9 cellular contexts compared by ENCODE assay signal in genomic region chr11:129896062-129896461, GRCh38. TPM values are rescaled to one million over a fixed set of nuclear protein-coding genes. Genes with fewer than 3 reads are reported as not detected.
DNase-seq lines count a peak whose midpoint lies in the region; ATAC-seq, FAIRE-seq and TF ChIP-seq lines count a peak whose summit lies in the region.
"Had no signal": no experiment of that assay in that cellular context is flagged by ENCODE, and none has a peak within 500 bp of the region (broad histone marks: within the 10 kb centered on the region; RNA-seq: fewer than 3 reads in every experiment).

No MANE protein-coding gene starts in this region.

- 70% methylated on average over 9 of the region's 9 CpGs for WGBS in GM12878 (ENCODE audit: insufficient coverage, insufficient replicate concordance, low lambda C conversion rate, missing lambda C conversion rate)
- 55% methylated on average over 9 of the region's 9 CpGs for WGBS in right lobe of liver (ENCODE audit: insufficient coverage, low coverage, low lambda C conversion rate, missing lambda C conversion rate)
- WGBS in transverse colon (ENCODE audit: low coverage in 1 of 2), 2 donors: 59 to 71% methylated on average over 4 to 9 of the region's 9 CpGs

- H3K9me3 ChIP-seq in MG63 (no peaks in the 10 kb centered on the region), GM12878 (replicated peaks; ENCODE audit: control insufficient read depth, insufficient read depth, low read length) (no peaks in the 10 kb centered on the region; the same call in 2 of the 3 replicates), right lobe of liver (no peaks in the 10 kb centered on the region), transverse colon (no peaks in the 10 kb centered on the region)

- peaks cover 22% of the 10 kb centered on the region for H3K4me1 Mint-ChIP-seq in CD14-positive monocyte

- H3K36me3 Mint-ChIP-seq in CD14-positive monocyte: peaks cover 33 to 42% of the 10 kb centered on the region in 2 donors

- in situ Hi-C loops in GM12878 (cut with MboI) (no loop called here), transverse colon (cut with MboI; ENCODE audit: low pct_ligation_motif_present in 1 of 4, low pct_unique_long_range_greater_than_20kb in 1 of 4, low sequenced_read_pairs in 3 of 4) (no loop called here)

- no peak for FAIRE-seq in GM12878 (lab: Jason Lieb, UNC)
- FAIRE-seq: islet of Langerhans had no signal

- H3K4me3 Mint-ChIP-seq in CD14-positive monocyte: peak overlapping the region; percentile 94

- no peak for TF ChIP-seq RAD21 in GM12878 (IDR thresholded peaks at IDR 0.05; ENCODE audit: insufficient read depth, low read depth, low read length)

- H3K27me3 ChIP-seq in MG63 (no peaks in the 10 kb centered on the region), GM12878 (replicated peaks in 1 of 2; ENCODE audit: control insufficient read depth in 2 of 2, insufficient read depth in 2 of 2, low read length in 1 of 2) (no peaks in the 10 kb centered on the region), right lobe of liver (no peaks in the 10 kb centered on the region), transverse colon (no peaks in the 10 kb centered on the region)

- no peaks in the 10 kb centered on the region for H3K9me3 Mint-ChIP-seq in CD14-positive monocyte

- H3K27ac Mint-ChIP-seq in CD14-positive monocyte: peak overlapping the region; percentile 75 to 94 (median 86)

- peaks cover 0 to 3% (median 0%) of the 10 kb centered on the region in 3 donors for H3K27me3 Mint-ChIP-seq in CD14-positive monocyte (ENCODE audit: low read depth in 3 of 3)

- H3K4me2 ChIP-seq in GM12878 (ENCODE audit: control insufficient read depth, insufficient read depth): peak overlapping the region; percentile 100

- DNase-seq in CD14-positive monocyte (ENCODE audit: low spot score): no peak
- no peak for DNase-seq in MG63
- no peak for DNase-seq in GM12878 (ENCODE audit: low read depth, low spot score)
- no peak for DNase-seq in right lobe of liver
- no peak for DNase-seq in transverse colon
- DNase-seq in stimulated activated CD4-positive, alpha-beta T cell treated with anti-CD3 and anti-CD28 coated beads, Interleukin-12 subunit alpha, Interleukin-12 subunit beta, amount 100 ng/mL, for 4 hours: no peak
- DNase-seq in activated CD4-positive, CD25-positive, alpha-beta regulatory T cell treated with anti-CD3 and anti-CD28 coated beads, Interleukin-2, amount 50 U/mL, for 72 hours: no peak

- TF ChIP-seq POLR2A in GM12878 (IDR thresholded peaks at IDR 0.05; ENCODE audit: low read depth, low read length) (no peak), right lobe of liver (IDR thresholded peaks at IDR 0.05) (no peak), transverse colon (IDR thresholded peaks at IDR 0.05) (no peak)

- POLR2A ChIA-PET in GM12878 (lab: Charles Lee): no interaction called here

- H3K27ac ChIP-seq in GM12878 (ENCODE audit: control insufficient read depth, insufficient read depth): no peak overlapping the region
- peak overlapping the region in 2 of 3 donors; percentile 63 to 75 for H3K27ac ChIP-seq in right lobe of liver
- H3K27ac ChIP-seq in transverse colon: peak overlapping the region; percentile 84 to 92 (median 86)

- H3K9ac ChIP-seq in GM12878 (ENCODE audit: control insufficient read depth, insufficient read depth, low read length): peak overlapping the region; percentile 85

- H3K4me1 ChIP-seq in GM12878 (ENCODE audit: control insufficient read depth, insufficient read depth, low read length) (peaks cover 6% of the 10 kb centered on the region), right lobe of liver (peaks cover 0 to 7% (median 0%) of the 10 kb centered on the region in 4 donors), transverse colon (peaks cover 10 to 15% (median 13%) of the 10 kb centered on the region in 4 donors)

- no peak for ATAC-seq in GM12878
- peak in 3 of 4 donors; percentile 4 to 8 (median 6) for ATAC-seq in right lobe of liver
- ATAC-seq in GM18868 (IDR thresholded peaks at IDR 0.05; ENCODE audit: unreplicated experiment): no peak

- TF ChIP-seq EP300 in GM12878 (IDR thresholded peaks at IDR 0.05; ENCODE audit: borderline replicate concordance in 1 of 2, control insufficient read depth in 1 of 2, low read depth in 2 of 2, low read length in 2 of 2): no peak
- TF ChIP-seq EP300 in transverse colon (IDR thresholded peaks at IDR 0.05; ENCODE audit: low read depth): no peak

- BruUV-seq in GM12878 (replicated peaks; lab: Mats Ljungman, UMichigan): no TSS peak

- intact Hi-C loops in CD14-positive monocyte (cut with micrococcal nuclease): loop anchor here in 1 of 2 donors (5.0 to 10.0 kb wide), 2 partner anchors 614 to 1019 kb away; partner anchors contain the start of gene SNX19
- intact Hi-C loops in GM12878 (cut with micrococcal nuclease; ENCODE audit: unreplicated experiment): no loop called here
- intact Hi-C loops in right lobe of liver (cut with DNase I): no loop called here
- intact Hi-C loops in transverse colon (cut with DNase I; ENCODE audit: low total_unique reads): no loop called here

- H4K20me1 ChIP-seq in GM12878 (ENCODE audit: control insufficient read depth, insufficient read depth): no peaks in the 10 kb centered on the region

- RAD21 ChIA-PET in GM12878 (lab: Charles Lee; ENCODE audit: unreplicated experiment): interaction anchor here (1.2 kb wide), 1 partner anchor 236 kb away, joined by 4 read pairs; no protein-coding TSS in a partner anchor

- SMC1A ChIA-PET in GM12878 (lab: Charles Lee; ENCODE audit: uncharacterized antibody, unreplicated experiment): interaction anchor here (0.6 to 0.8 kb wide), 2 partner anchors 236 to 1576 kb away, joined by 3 read pairs; no protein-coding TSS in a partner anchor

- H3K79me2 ChIP-seq in GM12878 (ENCODE audit: control insufficient read depth, insufficient read depth, low read length): peaks cover 17% of the 10 kb centered on the region

- TF ChIP-seq CTCF in CD14-positive monocyte (IDR thresholded peaks at IDR 0.05): no peak
- no peak for TF ChIP-seq CTCF in GM12878 (IDR thresholded peaks at IDR 0.05 in 2 of 3, conservative IDR thresholded peaks at IDR 0.05 in 1 of 3; ENCODE audit: control insufficient read depth in 2 of 3, extremely low read depth in 1 of 3, insufficient read depth in 1 of 3, low read depth in 3 of 3, low read length in 3 of 3)
- TF ChIP-seq CTCF in right lobe of liver (IDR thresholded peaks at IDR 0.05): no peak
- no peak for TF ChIP-seq CTCF in transverse colon (IDR thresholded peaks at IDR 0.05)

- H3K4me3 ChIP-seq in MG63: peak overlapping the region; percentile 93
- peak overlapping the region; percentile 89 for H3K4me3 ChIP-seq in GM12878
- peak overlapping the region; percentile 78 to 90 (median 87) for H3K4me3 ChIP-seq in right lobe of liver
- H3K4me3 ChIP-seq in transverse colon: peak overlapping the region in 3 of 4 donors; percentile 66 to 97 (median 88)

- H3K36me3 ChIP-seq in MG63 (peaks cover 21% of the 10 kb centered on the region), GM12878 (ENCODE audit: control insufficient read depth in 2 of 2, insufficient read depth in 2 of 2, low read length in 1 of 2) (peaks cover 0 to 8% of the 10 kb centered on the region in 2 experiments; a peak in 2 of 4 replicates), right lobe of liver (peaks cover 0 to 15% (median 6%) of the 10 kb centered on the region in 4 donors), transverse colon (peaks cover 0 to 12% (median 6%) of the 10 kb centered on the region in 4 donors)

- peak overlapping the region; percentile 99 for H2AFZ ChIP-seq in GM12878 (ENCODE audit: control insufficient read depth, low read depth, low read length)

- CTCF ChIA-PET in GM12878 (lab: Yijun Ruan, JAX): interaction anchor here (3.0 kb wide), 1 partner anchor 236 kb away, joined by 11 read pairs; no protein-coding TSS in a partner anchor

TF ChIP-seq in GM12878, 131 proteins besides CTCF, POLR2A, EP300 and RAD21:
- TF ChIP-seq RUNX3 (IDR thresholded peaks at IDR 0.05; ENCODE audit: low read length) (no peak), LARP7 (IDR thresholded peaks at IDR 0.05) (no peak), ZNF207 (IDR thresholded peaks at IDR 0.05; ENCODE audit: borderline replicate concordance) (no peak), BMI1 (IDR thresholded peaks at IDR 0.05; ENCODE audit: borderline replicate concordance) (no peak), CBFB (IDR thresholded peaks at IDR 0.05; ENCODE audit: low read depth) (no peak), BCL11A (IDR thresholded peaks at IDR 0.05; ENCODE audit: low read depth, low read length) (no peak)

RNA-seq across cellular contexts. Expression of gene NFRKB, which starts 0.7 kb away (rescaled TPM):
- polyA plus RNA-seq in CD14-positive monocyte (1 to 10 TPM; 5.8 to 9.1 TPM), GM12878 (2011; rRNA removed) (12.0 and 14.5 TPM in 2 replicates), GM12878 (2014; fragmentation: Illumina TruSeq; extraction: Trizol) (11.3 and 13.7 TPM in 2 replicates), GM12878 (2014; fragmentation: Nextera tagmentation; extraction: Ambion mirVana) (1 to 10 TPM; 3.7 to 5.4 TPM), GM12878 (2014; rRNA removed) (12.8 and 14.2 TPM in 2 replicates), GM12878 (2016; fragmentation: Nextera tagmentation; extraction: Ambion mirVana) (10 to 100 TPM; 16.4 to 19.3 TPM)
- total RNA-seq in MG63 (2014; rRNA removed; shearing (Covaris generic); ENCODE audit: low replicate concordance): 10.8 and 17.7 TPM in 2 replicates
- 80.3 and 85.8 TPM in 2 replicates for total RNA-seq in GM12878 (2013; cell fraction: nucleolus; rRNA removed)
- total RNA-seq in GM12878 (2014; rRNA removed) (15.1 and 16.2 TPM in 2 replicates), GM12878 (2014; rRNA removed; fragmentation: Illumina TruSeq; extraction: Trizol) (10.7 and 11.0 TPM in 2 replicates), GM12878 (2021) (21.7 TPM in 2 replicates), right lobe of liver (10 to 100 TPM in 5 of 6 experiments, 1 to 10 TPM in 1; 9.5 to 15.0 (median 11.4) TPM), transverse colon (10 to 100 TPM; 28.7 to 79.2 (median 37.0) TPM)
- 10.2 TPM for polyA plus RNA-seq in GM12878 (2011; ENCODE audit: low read depth)
- polyA plus RNA-seq in GM12878 (2011; cell fraction: cytosol; rRNA removed): 18.9 and 19.3 TPM in 2 replicates
- 77.4 and 84.3 TPM in 2 replicates for polyA plus RNA-seq in GM12878 (2011; cell fraction: nucleus; rRNA removed)
- 15.1 and 16.6 TPM in 2 replicates for polyA plus RNA-seq in GM12878 (2012)
- 18.8 and 21.7 TPM in 2 replicates for polyA minus RNA-seq in GM12878 (2011; rRNA and poly(A)+ RNA removed)
- polyA minus RNA-seq in GM12878 (2011; cell fraction: cytosol; rRNA and poly(A)+ RNA removed): 5.7 and 6.1 TPM in 2 replicates
- polyA minus RNA-seq in GM12878 (2011; cell fraction: nucleus; rRNA and poly(A)+ RNA removed): 23.7 and 32.7 TPM in 2 replicates

Comparison
In these comparisons a context has a peak if more than half of its experiments do, and no peak if none do; other contexts are left out.
1. ATAC-seq: peak in right lobe of liver (3 of 4); none in GM12878 (single experiment) and GM18868 (single experiment).
2. Peak in every context shown above with its lines, with median percentiles within 50 percentile points of each other: H3K4me3 ChIP-seq.